In the genomic region with DNA sequence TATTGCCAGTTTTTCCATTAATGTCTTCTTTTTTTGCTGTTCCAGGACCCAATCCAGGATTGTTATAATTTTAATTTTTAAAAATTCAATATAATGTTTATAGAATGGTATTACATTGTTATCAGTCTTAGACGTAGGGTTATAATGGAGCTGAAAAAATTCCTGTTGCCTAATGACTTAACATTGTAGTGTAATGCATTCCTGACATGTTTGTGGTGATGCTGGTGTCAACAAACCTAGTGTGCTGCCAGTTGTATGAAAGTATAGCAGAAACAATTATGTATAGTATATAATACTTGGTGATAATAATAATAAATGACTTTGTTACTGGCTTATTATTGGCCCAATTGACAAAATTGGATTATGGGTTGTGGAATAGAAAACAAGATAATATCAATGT, we compare ENCODE assay signal across 17 cellular contexts. TPM values are rescaled to one million over a fixed set of nuclear protein-coding genes. Genes with fewer than 3 reads are reported as not detected.
DNase-seq lines count a peak whose midpoint lies in the region; ATAC-seq and TF ChIP-seq lines count a peak whose summit lies in the region.
"Had no signal": no experiment of that assay in that cellular context is flagged by ENCODE, and none has a peak within 500 bp of the region (broad histone marks: within the 10 kb centered on the region; RNA-seq: fewer than 3 reads in every experiment).

No MANE protein-coding gene starts in this region.

- H3K36me3 Mint-ChIP-seq in endodermal cell (ENCODE audit: low read depth) (peaks cover 16% of the 10 kb centered on the region), T-helper 17 cell (ENCODE audit: low read depth) (peaks cover 6% of the 10 kb centered on the region)
- peaks cover 30% of the 10 kb centered on the region for H3K36me3 Mint-ChIP-seq in activated T-cell treated with anti-CD3 and anti-CD28 coated beads, Interleukin-2, amount 50 U/mL, for 24 hours (ENCODE audit: low read depth)

- peaks cover 1% of the 10 kb centered on the region for H3K9me3 Mint-ChIP-seq in endodermal cell
- no peaks in the 10 kb centered on the region for H3K9me3 Mint-ChIP-seq in activated T-cell treated with anti-CD3 and anti-CD28 coated beads, Interleukin-2, amount 50 U/mL, for 24 hours

- TF ChIP-seq CTCF in endodermal cell (conservative IDR thresholded peaks at IDR 0.05): no peak

- ATAC-seq in T-helper 17 cell: no peak
- ATAC-seq: psoas muscle had no signal

- H3K27ac Mint-ChIP-seq in endodermal cell: peak overlapping the region; percentile 56
- no peak overlapping the region for H3K27ac Mint-ChIP-seq in activated T-cell treated with anti-CD3 and anti-CD28 coated beads, Interleukin-2, amount 50 U/mL, for 24 hours
- H3K27ac Mint-ChIP-seq in T-helper 17 cell: no peak overlapping the region

- H3K9me3 ChIP-seq in endodermal cell (ENCODE audit: control insufficient read depth, low read length): peaks cover 8% of the 10 kb centered on the region
- no peaks in the 10 kb centered on the region for H3K9me3 ChIP-seq in muscle layer of colon (ENCODE audit: low read length)
- H3K9me3 ChIP-seq in T-helper 17 cell (ENCODE audit: control insufficient read depth, low read length, poor library complexity, severe bottlenecking): no peaks in the 10 kb centered on the region
- H3K9me3 ChIP-seq: psoas muscle had no signal

- H3K4me3 Mint-ChIP-seq in endodermal cell: no peak overlapping the region
- no peak overlapping the region for H3K4me3 Mint-ChIP-seq in activated T-cell treated with anti-CD3 and anti-CD28 coated beads, Interleukin-2, amount 50 U/mL, for 24 hours
- no peak overlapping the region for H3K4me3 Mint-ChIP-seq in T-helper 17 cell

- 94% methylated on average over 1 of the region's 1 CpG; no CpG with 5 or more reads in 1 of the 2 experiments for WGBS in endodermal cell (ENCODE audit: insufficient coverage in 1 of 2, insufficient read length in 1 of 2), 2 experiments

- H3K4me1 Mint-ChIP-seq in endodermal cell: peaks cover 4% of the 10 kb centered on the region
- H3K4me1 Mint-ChIP-seq in activated T-cell treated with anti-CD3 and anti-CD28 coated beads, Interleukin-2, amount 50 U/mL, for 24 hours (ENCODE audit: low read depth): no peaks in the 10 kb centered on the region
- H3K4me1 Mint-ChIP-seq in T-helper 17 cell: peaks cover 3% of the 10 kb centered on the region

- no peak overlapping the region for H3K27ac ChIP-seq in endodermal cell (ENCODE audit: low read depth, low read length)
- H3K27ac ChIP-seq in muscle layer of colon (ENCODE audit: low read depth, low read length): peak overlapping the region; percentile 63
- H3K27ac ChIP-seq: BLaER1, psoas muscle had no signal

- no peaks in the 10 kb centered on the region for H3K27me3 ChIP-seq in endodermal cell (ENCODE audit: control insufficient read depth, insufficient read depth, low read length, poor library complexity, severe bottlenecking)
- H3K27me3 ChIP-seq in muscle layer of colon (ENCODE audit: control insufficient read depth in 1 of 2, insufficient read depth in 2 of 2, low read length in 2 of 2): no peaks in the 10 kb centered on the region
- H3K27me3 ChIP-seq: BLaER1 had no signal

- H3K36me3 ChIP-seq in endodermal cell (ENCODE audit: control insufficient read depth, insufficient read depth, low read length): peaks cover 3% of the 10 kb centered on the region
- no peaks in the 10 kb centered on the region for H3K36me3 ChIP-seq in muscle layer of colon (ENCODE audit: insufficient read depth, low read length)
- H3K36me3 ChIP-seq: BLaER1 had no signal

- no peak overlapping the region for H3K9ac ChIP-seq in endodermal cell (ENCODE audit: extremely low read depth, low read length, poor library complexity, severe bottlenecking)
- no peak overlapping the region for H3K9ac ChIP-seq in muscle layer of colon (ENCODE audit: low read length)
- H3K9ac ChIP-seq: BLaER1 had no signal

- no peaks in the 10 kb centered on the region for H3K4me1 ChIP-seq in endodermal cell (ENCODE audit: control insufficient read depth, insufficient read depth, low read length)
- H3K4me1 ChIP-seq in muscle layer of colon (ENCODE audit: insufficient read depth, low read length): peaks cover 40% of the 10 kb centered on the region
- H3K4me1 ChIP-seq: BLaER1 had no signal

- H3K27me3 Mint-ChIP-seq in endodermal cell (ENCODE audit: insufficient read depth) (no peaks in the 10 kb centered on the region), T-helper 17 cell (no peaks in the 10 kb centered on the region)
- no peaks in the 10 kb centered on the region for H3K27me3 Mint-ChIP-seq in activated T-cell treated with anti-CD3 and anti-CD28 coated beads, Interleukin-2, amount 50 U/mL, for 24 hours

- H3K4me3 ChIP-seq in endodermal cell (ENCODE audit: low read length) (no peak overlapping the region), muscle layer of colon (ENCODE audit: low read depth in 1 of 2, low read length in 2 of 2) (no peak overlapping the region)
- H3K4me3 ChIP-seq: BLaER1, psoas muscle had no signal

- DNase-seq in Daoy (ENCODE audit: low read depth): peak; percentile 9
- peak; percentile 28 for DNase-seq in NCI-H460 (ENCODE audit: extremely low read depth, low read depth)
- DNase-seq in endodermal cell: no peak
- no peak for DNase-seq in COR-L47 (lab: John Stamatoyannopoulos, UW)
- DNase-seq in D341Med (ENCODE audit: low spot score): no peak
- no peak for DNase-seq in activated T-cell treated with anti-CD3 and anti-CD28 coated beads, Interleukin-2, amount 50 U/mL, for 24 hours
- DNase-seq in T-helper 17 cell: no peak
- DNase-seq: activated effector memory CD4-positive, alpha-beta T cell treated with anti-CD3 and anti-CD28 coated beads, Interleukin-2, amount 50 U/mL, for 16 hours; DMS79 treated with DMSO at 0.1 percent for 48 hours; effector memory CD4-positive, alpha-beta T cell; head of caudate nucleus; kidney; NCI-H1092; NCI-H2171 treated with DMSO at 0.1 percent for 48 hours; psoas muscle had no signal

RNA-seq across cellular contexts. Expression of a gene that starts 30.4 kb away (rescaled TPM):
- 22.2 and 36.7 TPM in 2 replicates for total RNA-seq in Daoy (2014; rRNA removed; shearing (Covaris generic))
- total RNA-seq in NCI-H460 (2014; rRNA removed; shearing (Covaris generic)): 15.7 and 17.6 TPM in 2 replicates
- polyA plus RNA-seq in NCI-H460 (2014; cell fraction: nucleus; rRNA removed): 15.6 and 16.1 TPM in 2 replicates
- total RNA-seq in endodermal cell (10 to 100 TPM; 50.3 to 50.8 TPM), T-helper 17 cell (10 to 100 TPM; 23.0 to 26.9 TPM)
- 13.4 TPM for polyA plus RNA-seq in endodermal cell (2013, experiment 1 of 2)
- polyA plus RNA-seq in endodermal cell (2013, experiment 2 of 2): 14.1 TPM

RNA-seq across cellular contexts. Expression of a gene that starts 50.1 kb away (rescaled TPM):
- total RNA-seq in Daoy (2014; rRNA removed; shearing (Covaris generic)): 4.4 TPM in 1 of 2 replicates, not detected in the other
- total RNA-seq in NCI-H460 (2014; rRNA removed; shearing (Covaris generic)): not detected in 2 replicates
- polyA plus RNA-seq in NCI-H460 (2014; cell fraction: nucleus; rRNA removed): not detected in 2 replicates
- total RNA-seq in endodermal cell (1 to 10 TPM in 1 of 2 donors, not detected in 1; 2.0 TPM), T-helper 17 cell (not detected)
- polyA plus RNA-seq in endodermal cell (2013, experiment 1 of 2): not detected
- not detected for polyA plus RNA-seq in endodermal cell (2013, experiment 2 of 2)
- total RNA-seq: kidney, psoas muscle had no signal
- polyA plus RNA-seq: psoas muscle had no signal

Comparison
In these comparisons a context has a peak if more than half of its experiments do, and no peak if none do; other contexts are left out.
1. DNase-seq: peak in Daoy (single experiment) and NCI-H460 (single experiment); none in endodermal cell (single experiment), COR-L47 (single experiment), D341Med (single experiment), activated T-cell treated with anti-CD3 and anti-CD28 coated beads, Interleukin-2, amount 50 U/mL, for 24 hours (single experiment) and T-helper 17 cell (0 of 3).